ENCODE assay signal across 11 cellular contexts in the genomic region with DNA sequence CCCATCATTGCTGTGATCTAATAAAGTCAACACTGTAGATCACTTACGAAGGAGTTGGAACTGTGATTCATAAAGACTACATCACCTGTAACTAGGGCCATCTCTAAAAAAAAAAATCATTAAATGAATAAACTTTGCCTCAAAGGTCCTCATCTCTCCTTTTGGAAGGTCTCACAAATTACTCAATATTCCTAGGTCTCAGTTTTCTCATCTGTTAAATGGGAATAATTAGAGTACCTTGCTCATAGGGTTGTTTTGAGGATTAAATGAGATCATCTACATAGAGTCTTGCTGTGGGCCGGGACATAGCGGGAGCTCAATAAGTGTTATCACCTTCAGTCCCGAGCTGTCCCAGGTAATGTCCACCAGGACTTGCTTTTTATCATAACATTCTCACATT.
"Had no signal": no experiment of that assay in that cellular context is flagged by ENCODE, and none has a peak within 500 bp of the region (broad histone marks: within the 10 kb centered on the region; RNA-seq: fewer than 3 reads in every experiment).

No MANE protein-coding gene starts in this region.

- H3K27ac ChIP-seq: GM23248, HL-60, KMS-11 had no signal

- DNase-seq: GM23248, GOT3, H7, HFFc6, IMR-90, Karpas-422, KBM-7 had no signal

- H3K4me1 ChIP-seq: HAP-1 had no signal

- ATAC-seq: HCT116 had no signal

- H2AFZ ChIP-seq: GM23248 had no signal

- H3K4me3 ChIP-seq: GM23248, HAP-1 had no signal

- H3K4me2 ChIP-seq: KMS-11 had no signal

- H3K36me3 ChIP-seq: HAP-1 had no signal

- H3K9me3 ChIP-seq: HAP-1 had no signal

- H3K9ac ChIP-seq: GM23248, KMS-11 had no signal
